In genomic region chr10:69334258-69335062, GRCh38 we compare ENCODE assay signal across 9 cellular contexts. TPM values are rescaled to one million over a fixed set of nuclear protein-coding genes. Genes with fewer than 3 reads are reported as not detected.
A peak's percentile ranks its signal among the peaks of the same experiment; 100 is the strongest.
DNase-seq lines count a peak whose midpoint lies in the region; ATAC-seq, FAIRE-seq and TF ChIP-seq lines count a peak whose summit lies in the region.
"Had no signal": no experiment of that assay in that cellular context is flagged by ENCODE, and none has a peak within 500 bp of the region (broad histone marks: within the 10 kb centered on the region; RNA-seq: fewer than 3 reads in every experiment).

No MANE protein-coding gene starts in this region.

- TF ChIP-seq EP300 in HepG2 (IDR thresholded peaks at IDR 0.05; ENCODE audit: low read depth in 2 of 2, low read length in 2 of 2) (no peak), HepG2 (CRISPR knock-in tag; IDR thresholded peaks at IDR 0.05; ENCODE audit: borderline replicate concordance) (no peak)

- no TSS peak for BruUV-seq in HepG2 (replicated peaks; lab: Mats Ljungman, UMichigan)

- intact Hi-C loops in activated CD4-positive, alpha-beta T cell treated with anti-CD3 and anti-CD28 coated beads for 36 hours (cut with DNase I, micrococcal nuclease), result no loop called here
- intact Hi-C loops in HepG2 (cut with micrococcal nuclease; ENCODE audit: unreplicated experiment) (no loop called here), thyroid gland (cut with DNase I) (loop anchor here (5.0 kb wide), 1 partner anchor 53 kb away; no protein-coding TSS in a partner anchor)

- H3K9me3 ChIP-seq in HepG2 (ENCODE audit: low read length) (no peaks in the 10 kb centered on the region), thyroid gland (no peaks in the 10 kb centered on the region)

- no peaks in the 10 kb centered on the region for H3K36me3 ChIP-seq in HepG2 (replicated peaks in 1 of 2; ENCODE audit: control insufficient read depth in 1 of 2, insufficient read depth in 2 of 2, low read length in 2 of 2)
- no peaks in the 10 kb centered on the region for H3K36me3 ChIP-seq in thyroid gland
- H3K36me3 ChIP-seq: WERI-Rb-1 had no signal

- TF ChIP-seq RAD21 in HepG2 (CRISPR knock-in tag; IDR thresholded peaks at IDR 0.05), result no peak

- H3K27ac Mint-ChIP-seq in activated CD4-positive, alpha-beta T cell treated with anti-CD3 and anti-CD28 coated beads for 36 hours, result peak overlapping the region; percentile 87

- CTCF ChIA-PET in activated CD4-positive, alpha-beta T cell treated with anti-CD3 and anti-CD28 coated beads for 36 hours (lab: Charles Lee), result interaction anchor here (0.5 to 1.0 kb wide), 5 partner anchors 13 to 503 kb away, joined by 3 to 5 read pairs (median 3); no protein-coding TSS in a partner anchor
- CTCF ChIA-PET in HepG2 (lab: Yijun Ruan, JAX; ENCODE audit: low intra/inter-chr PET ratio, low total read pairs), result no interaction called here

- H3K4me2 ChIP-seq in HepG2 (ENCODE audit: low read depth, low read length), result no peak overlapping the region

- peaks cover 73% of the 10 kb centered on the region for H3K4me1 Mint-ChIP-seq in activated CD4-positive, alpha-beta T cell treated with anti-CD3 and anti-CD28 coated beads for 36 hours

- peaks cover 1 to 46% of the 10 kb centered on the region in 2 experiments; a peak in 4 of 5 replicates for H3K27me3 ChIP-seq in HepG2 (ENCODE audit: control insufficient read depth in 1 of 2, insufficient read depth in 2 of 2, low read length in 2 of 2)
- H3K27me3 ChIP-seq in thyroid gland, result no peaks in the 10 kb centered on the region

- no peaks in the 10 kb centered on the region for H3K27me3 Mint-ChIP-seq in activated CD4-positive, alpha-beta T cell treated with anti-CD3 and anti-CD28 coated beads for 36 hours

- no peaks in the 10 kb centered on the region for H3K9me3 Mint-ChIP-seq in activated CD4-positive, alpha-beta T cell treated with anti-CD3 and anti-CD28 coated beads for 36 hours (ENCODE audit: low read depth)

- H2AFZ ChIP-seq in HepG2 (ENCODE audit: low read length), result no peak overlapping the region

- TF ChIP-seq CTCF in HepG2 (CRISPR knock-in tag; IDR thresholded peaks at IDR 0.05) (no peak), thyroid gland (IDR thresholded peaks at IDR 0.05) (no peak)

- ATAC-seq in activated CD4-positive, alpha-beta T cell treated with anti-CD3 and anti-CD28 coated beads for 36 hours, result peak; percentile 55
- peak; percentile 23; the same call in 2 of the 3 replicates for ATAC-seq in HepG2
- ATAC-seq in HG02870 (IDR thresholded peaks at IDR 0.05; ENCODE audit: unreplicated experiment), result no peak

- peaks cover 29% of the 10 kb centered on the region for H3K36me3 Mint-ChIP-seq in activated CD4-positive, alpha-beta T cell treated with anti-CD3 and anti-CD28 coated beads for 36 hours (ENCODE audit: low read depth)

- H3K79me2 ChIP-seq in HepG2 (ENCODE audit: insufficient read depth, low read length), result no peaks in the 10 kb centered on the region

- H3K4me3 ChIP-seq in HepG2 (replicated peaks in 1 of 3; ENCODE audit: insufficient read depth in 1 of 3, low read depth in 2 of 3, low read length in 3 of 3) (no peak overlapping the region), thyroid gland (replicated peaks in 1 of 3) (no peak overlapping the region)

- no peak for DNase-seq in activated CD4-positive, alpha-beta T cell treated with anti-CD3 and anti-CD28 coated beads for 36 hours
- no peak for DNase-seq in activated CD4-positive, alpha-beta T cell treated with anti-CD3 and anti-CD28 coated beads for 48 hours
- no peak for DNase-seq in HepG2 (ENCODE audit: low spot score)
- peak in 1 of 2 donors; percentile 16 for DNase-seq in thyroid gland
- no peak for DNase-seq in amniotic stem cell (lab: John Stamatoyannopoulos, UW)
- no peak for DNase-seq in foreskin melanocyte
- DNase-seq: WERI-Rb-1 had no signal

- TF ChIP-seq POLR2A in HepG2 (IDR thresholded peaks at IDR 0.05; ENCODE audit: insufficient read depth in 1 of 2, low read depth in 2 of 2, low read length in 2 of 2), result no peak
- no peak for TF ChIP-seq POLR2A in thyroid gland (IDR thresholded peaks at IDR 0.05)

- in situ Hi-C loops in HepG2 (cut with HindIII; ENCODE audit: extremely low pct_ligation_motif_present, low pct_unique_long_range_greater_than_20kb), result no loop called here

- FAIRE-seq in HepG2 (lab: Jason Lieb, UNC), result no peak

- H3K4me1 ChIP-seq in HepG2 (ENCODE audit: insufficient read depth, low read length), result 0 out of 2 replicates have a peak, but pooled peaks cover 6% of the 10 kb centered on the region
- peaks cover 82 to 98% of the 10 kb centered on the region in 2 donors for H3K4me1 ChIP-seq in thyroid gland

- H4K20me1 ChIP-seq in HepG2 (ENCODE audit: insufficient read depth, low read length), result no peaks in the 10 kb centered on the region

- POLR2A ChIA-PET in activated CD4-positive, alpha-beta T cell treated with anti-CD3 and anti-CD28 coated beads for 36 hours (lab: Charles Lee), result interaction anchor here (0.6 kb wide), 2 partner anchors 65 to 161 kb away, joined by 3 read pairs; no protein-coding TSS in a partner anchor
- POLR2A ChIA-PET in HepG2 (lab: Yijun Ruan, JAX), result no interaction called here

- 48% methylated on average over 12 of the region's 19 CpGs for WGBS in HepG2 (ENCODE audit: low lambda C conversion rate)
- 70 to 76% methylated on average over 18 to 19 of the region's 19 CpGs for WGBS in thyroid gland, 2 donors

- H3K27ac ChIP-seq in angular gyrus (ENCODE audit: low read depth, low read length), result peak overlapping the region; percentile 68
- H3K27ac ChIP-seq in HepG2 (ENCODE audit: extremely low read length, insufficient read depth, low read length), result no peak overlapping the region
- H3K27ac ChIP-seq in thyroid gland, result peak overlapping the region; percentile 79 to 92 (median 90)
- H3K27ac ChIP-seq: WERI-Rb-1 had no signal

- H3K9ac ChIP-seq in HepG2 (ENCODE audit: insufficient read depth, low read depth, low read length), result no peak overlapping the region

- H3K4me3 Mint-ChIP-seq in activated CD4-positive, alpha-beta T cell treated with anti-CD3 and anti-CD28 coated beads for 36 hours, result peak overlapping the region; percentile 61

TF ChIP-seq in HepG2, 621 proteins besides CTCF, POLR2A, EP300 and RAD21:
- TF ChIP-seq ARNTL (CRISPR knock-in tag; IDR thresholded peaks at IDR 0.05) (no peak), ATF7-NPFF (CRISPR knock-in tag; IDR thresholded peaks at IDR 0.05; ENCODE audit: low read depth) (no peak), HDAC2 (CRISPR knock-in tag; IDR thresholded peaks at IDR 0.05) (no peak)
- TF ChIP-seq, protein P1, sequence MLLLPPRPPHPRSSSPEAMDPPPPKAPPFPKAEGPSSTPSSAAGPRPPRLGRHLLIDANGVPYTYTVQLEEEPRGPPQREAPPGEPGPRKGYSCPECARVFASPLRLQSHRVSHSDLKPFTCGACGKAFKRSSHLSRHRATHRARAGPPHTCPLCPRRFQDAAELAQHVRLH (CRISPR knock-in tag; IDR thresholded peaks at IDR 0.05; ENCODE audit: borderline replicate concordance, low read depth), result no peak

RNA-seq across cellular contexts. Expression of gene HK1, which starts 56.2 kb away (rescaled TPM):
- total RNA-seq in activated CD4-positive, alpha-beta T cell treated with anti-CD3 and anti-CD28 coated beads for 36 hours, result 100 to 1,000 TPM; 258 to 261 TPM
- total RNA-seq in HepG2 (2016; rRNA removed; fragmentation: Illumina TruSeq; extraction: Trizol) (0.21 and 0.29 TPM in 2 replicates), thyroid gland (100 to 1,000 TPM; 106 to 231 (median 189) TPM)
- total RNA-seq in HepG2 (2016; cell fraction: cytosol; rRNA removed; fragmentation: Illumina TruSeq; extraction: Trizol; ENCODE audit: low read depth), result not detected in 2 replicates
- total RNA-seq in HepG2 (2016; cell fraction: insoluble cytoplasmic fraction; rRNA removed; fragmentation: Illumina TruSeq; extraction: Trizol), result 0.13 and 0.32 TPM in 2 replicates
- total RNA-seq in HepG2 (2016; cell fraction: membrane; rRNA removed; fragmentation: Illumina TruSeq; extraction: Trizol), result 0.09 and 0.14 TPM in 2 replicates
- total RNA-seq in HepG2 (2016; cell fraction: nucleus; rRNA removed; fragmentation: Illumina TruSeq; extraction: Trizol), result 0.19 and 0.25 TPM in 2 replicates
- 1.3 and 1.5 TPM in 2 replicates for polyA plus RNA-seq in HepG2 (2011; rRNA removed)
- 1.3 and 1.5 TPM in 2 replicates for polyA plus RNA-seq in HepG2 (2011; cell fraction: cytosol; rRNA removed)
- 1.1 TPM in 2 replicates for polyA plus RNA-seq in HepG2 (2011; cell fraction: nucleus; rRNA removed)
- polyA plus RNA-seq in HepG2 (2012), result 1.6 and 4.1 TPM in 2 replicates
- 0.05 and 0.09 TPM in 2 replicates for polyA plus RNA-seq in HepG2 (2016; cell fraction: cytosol; fragmentation: Illumina TruSeq; extraction: Trizol; ENCODE audit: low read depth)
- 0.26 and 0.28 TPM in 2 replicates for polyA plus RNA-seq in HepG2 (2016; cell fraction: insoluble cytoplasmic fraction; fragmentation: Illumina TruSeq; extraction: Trizol; ENCODE audit: low read depth)
- 0.09 TPM in 1 of 2 replicates, not detected in the other for polyA plus RNA-seq in HepG2 (2016; cell fraction: membrane; fragmentation: Illumina TruSeq; extraction: Trizol; ENCODE audit: low read depth)
- polyA plus RNA-seq in HepG2 (2016; cell fraction: nucleus; fragmentation: Illumina TruSeq; extraction: Trizol; ENCODE audit: insufficient read depth, low read depth), result 0.16 and 0.31 TPM in 2 replicates
- polyA minus RNA-seq in HepG2 (2011; rRNA and poly(A)+ RNA removed; ENCODE audit: low replicate concordance), result 3.6 and 8.9 TPM in 2 replicates
- 1.5 and 2.0 TPM in 2 replicates for polyA minus RNA-seq in HepG2 (2011; cell fraction: cytosol; rRNA and poly(A)+ RNA removed)
- polyA minus RNA-seq in HepG2 (2011; cell fraction: nucleus; rRNA and poly(A)+ RNA removed), result 0.75 and 1.3 TPM in 2 replicates

Comparison
In these comparisons a context has a peak if more than half of its experiments do, and no peak if none do; other contexts are left out.
1. RNA of gene HK1, which starts 56.2 kb away (total RNA-seq): 258 to 261 TPM in activated CD4-positive, alpha-beta T cell treated with anti-CD3 and anti-CD28 coated beads for 36 hours and 106 to 231 TPM in thyroid gland; 0.09 to 0.32 TPM in HepG2; every median in the first group is over 10 times any median in the second.